Comparison of ENCODE assay signal across 21 cellular contexts in the genomic region with DNA sequence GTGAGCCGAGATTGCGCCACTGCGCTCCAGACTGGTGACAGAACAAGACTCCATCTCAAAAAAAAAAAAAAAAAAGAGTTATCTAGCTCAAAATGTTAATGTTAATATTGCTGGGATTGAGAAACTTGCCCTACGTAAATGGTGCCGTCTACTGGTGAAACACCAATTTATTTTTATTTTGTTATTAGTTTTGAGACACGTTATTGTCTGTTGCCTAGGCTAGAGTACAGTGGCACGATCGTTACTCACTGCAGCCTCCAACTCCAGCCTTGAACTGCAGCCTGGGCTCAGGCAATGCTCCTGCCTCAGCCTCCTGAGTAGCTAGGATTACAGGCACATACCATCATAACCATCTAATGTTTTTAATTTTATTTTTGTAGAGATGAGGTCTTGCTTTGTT.
A peak's percentile ranks its signal among the peaks of the same experiment; 100 is the strongest.
DNase-seq lines count a peak whose midpoint lies in the region; ATAC-seq, FAIRE-seq and TF ChIP-seq lines count a peak whose summit lies in the region.
"Had no signal": no experiment of that assay in that cellular context is flagged by ENCODE, and none has a peak within 500 bp of the region (broad histone marks: within the 10 kb centered on the region; RNA-seq: fewer than 3 reads in every experiment).

No MANE protein-coding gene starts in this region.

- no peaks in the 10 kb centered on the region for H3K79me1 ChIP-seq in IMR-90 (ENCODE audit: low read depth in 1 of 2, low read length in 2 of 2)
- H3K79me1 ChIP-seq in trophoblast cell (ENCODE audit: low read length): no peaks in the 10 kb centered on the region
- H3K79me1 ChIP-seq in mesenchymal stem cell (replicated peaks; ENCODE audit: low read length, poor library complexity, severe bottlenecking): no peaks in the 10 kb centered on the region

- no peak overlapping the region for H2BK15ac ChIP-seq in IMR-90 (ENCODE audit: low read depth, low read length)
- no peak overlapping the region for H2BK15ac ChIP-seq in mesenchymal stem cell (ENCODE audit: low read depth, poor library complexity, severe bottlenecking)

- no peak overlapping the region for H2AK9ac ChIP-seq in IMR-90 (replicated peaks; ENCODE audit: low read depth, low read length, poor library complexity)

- intact Hi-C loops in IMR-90 (cut with micrococcal nuclease): no loop called here

- H3K23ac ChIP-seq in IMR-90 (ENCODE audit: low read depth, low read length) (no peak overlapping the region), trophoblast cell (ENCODE audit: low read length) (no peak overlapping the region), mesenchymal stem cell (ENCODE audit: low read length in 2 of 2) (no peak overlapping the region)

- H3K9me3 ChIP-seq in A549: no peaks in the 10 kb centered on the region
- H3K9me3 ChIP-seq in IMR-90 (ENCODE audit: control insufficient read depth, insufficient read depth, low read length): no peaks in the 10 kb centered on the region
- peaks cover 2% of the 10 kb centered on the region for H3K9me3 ChIP-seq in trophoblast cell (ENCODE audit: insufficient read depth, low read depth, low read length)
- no peaks in the 10 kb centered on the region for H3K9me3 ChIP-seq in mesenchymal stem cell (ENCODE audit: control insufficient read depth, low read length)
- H3K9me3 ChIP-seq in upper lobe of left lung: no peaks in the 10 kb centered on the region
- H3K9me3 ChIP-seq: BE2C, BLaER1, Caco-2 had no signal

- no peak overlapping the region for H3K14ac ChIP-seq in IMR-90 (replicated peaks; ENCODE audit: low read depth, low read length)
- H3K14ac ChIP-seq in trophoblast cell (ENCODE audit: low read length): no peak overlapping the region
- no peak overlapping the region for H3K14ac ChIP-seq in mesenchymal stem cell (ENCODE audit: low read length in 2 of 2)

- no peaks in the 10 kb centered on the region for H3K27me3 Mint-ChIP-seq in chondrocyte (ENCODE audit: low read depth)
- H3K27me3 Mint-ChIP-seq: CD4-positive, alpha-beta T cell had no signal

- H2AK5ac ChIP-seq in IMR-90 (ENCODE audit: low read depth, low read length) (no peak overlapping the region), trophoblast cell (ENCODE audit: low read length) (no peak overlapping the region), mesenchymal stem cell (ENCODE audit: low read length, severe bottlenecking) (no peak overlapping the region)

- H2BK20ac ChIP-seq in IMR-90 (ENCODE audit: low read depth, low read length): no peak overlapping the region

- DNase-seq in A549 (ENCODE audit: low read depth in 1 of 2, low spot score in 1 of 2): peak in 1 of 2 experiments; percentile 62
- no peak for DNase-seq in IMR-90
- no peak for DNase-seq in chondrocyte (ENCODE audit: low spot score)
- DNase-seq in trophoblast cell: peak; percentile 46 to 57
- no peak for DNase-seq in mesenchymal stem cell
- DNase-seq in dedifferentiated amniotic fluid mesenchymal stem cell (ENCODE audit: extremely low spot score): no peak
- DNase-seq in upper lobe of left lung: no peak
- DNase-seq: ACHN; BE2C; C1 segment of cervical spinal cord; Caco-2; Calu3; CD4-positive, alpha-beta T cell; CD8-positive, alpha-beta T cell; DMS79 treated with DMSO at 0.1 percent for 48 hours; GF-D8 had no signal

- H3K4ac ChIP-seq in IMR-90 (ENCODE audit: low read depth, low read length) (0 out of 2 replicates have a peak overlapping the region, but pooled peaks have one; percentile 30), trophoblast cell (ENCODE audit: low read depth, low read length) (no peak overlapping the region), mesenchymal stem cell (ENCODE audit: low read depth in 1 of 2, low read length in 2 of 2) (no peak overlapping the region)

- H3K4me1 ChIP-seq in A549 (peaks cover 64% of the 10 kb centered on the region), IMR-90 (ENCODE audit: control insufficient read depth, insufficient read depth, low read length) (no peaks in the 10 kb centered on the region), trophoblast cell (ENCODE audit: control insufficient read depth in 1 of 2, insufficient read depth in 2 of 2, low read length in 2 of 2) (no peaks in the 10 kb centered on the region), mesenchymal stem cell (ENCODE audit: control insufficient read depth, insufficient read depth, low read depth, low read length) (no peaks in the 10 kb centered on the region), upper lobe of left lung (no peaks in the 10 kb centered on the region)
- H3K4me1 ChIP-seq: BE2C, BLaER1 had no signal

- H4K20me1 ChIP-seq in IMR-90 (ENCODE audit: insufficient read depth, low read length): no peaks in the 10 kb centered on the region
- H4K20me1 ChIP-seq: BLaER1 had no signal

- H3K27ac Mint-ChIP-seq in chondrocyte (ENCODE audit: unreplicated experiment): no peak overlapping the region
- H3K27ac Mint-ChIP-seq: CD4-positive, alpha-beta T cell; CD8-positive, alpha-beta T cell had no signal

- peaks cover 3% of the 10 kb centered on the region; the same call in 1 of the 2 replicates for H3K9me1 ChIP-seq in IMR-90 (ENCODE audit: insufficient read depth, low read length)

- no peak overlapping the region for H4K91ac ChIP-seq in IMR-90 (ENCODE audit: insufficient read depth, low read depth, low read length)
- H4K91ac ChIP-seq in trophoblast cell (ENCODE audit: low read depth, low read length): no peak overlapping the region
- no peak overlapping the region for H4K91ac ChIP-seq in mesenchymal stem cell (ENCODE audit: low read length)

- H3K27ac ChIP-seq in A549 (peak overlapping the region; percentile 34 to 68; a peak in 3 of 6 replicates), IMR-90 (ENCODE audit: insufficient read depth, low read length) (no peak overlapping the region), trophoblast cell (ENCODE audit: low read depth, low read length) (no peak overlapping the region), mesenchymal stem cell (ENCODE audit: low read length, poor library complexity, severe bottlenecking) (no peak overlapping the region), upper lobe of left lung (no peak overlapping the region)
- H3K27ac ChIP-seq: 22Rv1, BLaER1 had no signal

- no TSS peak for BruUV-seq in IMR-90 (replicated peaks; lab: Mats Ljungman, UMichigan)

- no peaks in the 10 kb centered on the region for H3K36me3 ChIP-seq in IMR-90 (ENCODE audit: control insufficient read depth, insufficient read depth, low read length)
- no peaks in the 10 kb centered on the region for H3K36me3 ChIP-seq in trophoblast cell (ENCODE audit: control insufficient read depth in 1 of 2, insufficient read depth in 2 of 2, low read length in 2 of 2)
- H3K36me3 ChIP-seq in mesenchymal stem cell (ENCODE audit: control insufficient read depth in 1 of 2, insufficient read depth in 2 of 2, low read depth in 1 of 2, low read length in 2 of 2): peaks cover 0 to 3% of the 10 kb centered on the region in 2 experiments
- no peaks in the 10 kb centered on the region for H3K36me3 ChIP-seq in upper lobe of left lung
- H3K36me3 ChIP-seq: BE2C, BLaER1 had no signal

- H2BK12ac ChIP-seq in trophoblast cell (ENCODE audit: low read length) (no peak overlapping the region), mesenchymal stem cell (ENCODE audit: low read length in 2 of 2) (no peak overlapping the region)

- no peak for TF ChIP-seq CTCF in A549 (IDR thresholded peaks at IDR 0.05)
- no peak for TF ChIP-seq CTCF in IMR-90 (conservative IDR thresholded peaks at IDR 0.05; ENCODE audit: low read depth, low read length)
- TF ChIP-seq CTCF in chondrocyte (IDR thresholded peaks at IDR 0.05): peak; percentile 10
- no peak for TF ChIP-seq CTCF in upper lobe of left lung (IDR thresholded peaks at IDR 0.05)

- H2BK120ac ChIP-seq in IMR-90 (ENCODE audit: low read depth, low read length) (no peak overlapping the region), trophoblast cell (ENCODE audit: insufficient read depth, low read length, poor library complexity) (no peak overlapping the region), mesenchymal stem cell (ENCODE audit: low read depth, low read length) (no peak overlapping the region)

- dilution Hi-C loops in IMR-90 (cut with HindIII; ENCODE audit: low sequenced_read_pairs, unreplicated experiment): no loop called here

- no peak overlapping the region for H3K9ac ChIP-seq in IMR-90 (ENCODE audit: low read depth, low read length)
- no peak overlapping the region for H3K9ac ChIP-seq in trophoblast cell (ENCODE audit: low read length)
- no peak overlapping the region for H3K9ac ChIP-seq in mesenchymal stem cell (ENCODE audit: low read length)
- H3K9ac ChIP-seq: BLaER1 had no signal

- in situ Hi-C loops in IMR-90 (cut with MboI; ENCODE audit: low sequenced_read_pairs): no loop called here

- no peaks in the 10 kb centered on the region for H3K79me2 ChIP-seq in trophoblast cell (ENCODE audit: control insufficient read depth, insufficient read depth, low read length, poor library complexity)

- TF ChIP-seq EP300 in A549 (IDR thresholded peaks at IDR 0.05) (no peak), upper lobe of left lung (IDR thresholded peaks at IDR 0.05) (no peak)

- H3K9me3 Mint-ChIP-seq in chondrocyte (ENCODE audit: low read depth): no peaks in the 10 kb centered on the region
- H3K9me3 Mint-ChIP-seq: CD4-positive, alpha-beta T cell; CD8-positive, alpha-beta T cell had no signal

- no peak overlapping the region for H3K56ac ChIP-seq in IMR-90 (ENCODE audit: extremely low read depth, insufficient read depth, low read length)

- H3K4me3 ChIP-seq in A549 (no peak overlapping the region), IMR-90 (ENCODE audit: insufficient read depth, low read depth, low read length) (no peak overlapping the region), trophoblast cell (ENCODE audit: low read depth, low read length) (no peak overlapping the region), mesenchymal stem cell (ENCODE audit: insufficient read depth in 1 of 2, low read depth in 1 of 2, low read length in 2 of 2) (no peak overlapping the region), upper lobe of left lung (no peak overlapping the region)
- H3K4me3 ChIP-seq: BLaER1 had no signal

- H3K4me2 ChIP-seq in A549 (peak overlapping the region; percentile 75; the same call in 2 of the 3 replicates), IMR-90 (ENCODE audit: low read depth, low read length) (no peak overlapping the region), trophoblast cell (ENCODE audit: low read length) (no peak overlapping the region), mesenchymal stem cell (ENCODE audit: low read length, poor library complexity, severe bottlenecking) (no peak overlapping the region)
- H3K4me2 ChIP-seq: BLaER1 had no signal

- FAIRE-seq in A549 (lab: Jason Lieb, UNC): no peak
- FAIRE-seq: G401.6, GM12891, GM19239 had no signal

- peaks cover 15% of the 10 kb centered on the region for H3K4me1 Mint-ChIP-seq in chondrocyte (ENCODE audit: low read depth)

- ATAC-seq in A549: peak in 1 of 2 experiments; percentile 78; a peak in 3 of 6 replicates
- ATAC-seq in IMR-90 (ENCODE audit: low read depth): no peak
- ATAC-seq in upper lobe of left lung (ENCODE audit: low FRiP score in 2 of 2): no peak
- ATAC-seq: CD8-positive, alpha-beta T cell had no signal

- no peaks in the 10 kb centered on the region for H3K27me3 ChIP-seq in IMR-90 (ENCODE audit: control insufficient read depth, insufficient read depth, low read length)
- no peaks in the 10 kb centered on the region for H3K27me3 ChIP-seq in trophoblast cell (ENCODE audit: insufficient read depth, low read length)
- no peaks in the 10 kb centered on the region for H3K27me3 ChIP-seq in mesenchymal stem cell (ENCODE audit: control insufficient read depth in 1 of 2, insufficient read depth in 1 of 2, low read length in 2 of 2)
- H3K27me3 ChIP-seq in upper lobe of left lung: no peaks in the 10 kb centered on the region
- H3K27me3 ChIP-seq: BE2C, BLaER1 had no signal

- H3K18ac ChIP-seq in IMR-90 (ENCODE audit: low read depth, low read length) (no peak overlapping the region), trophoblast cell (ENCODE audit: low read length) (no peak overlapping the region), mesenchymal stem cell (ENCODE audit: low read depth in 1 of 2, low read length in 2 of 2) (no peak overlapping the region)

- POLR2A ChIA-PET in A549 (lab: Yijun Ruan, JAX) (no interaction called here), IMR-90 (lab: Charles Lee; ENCODE audit: unreplicated experiment) (interaction anchor here (0.5 kb wide), 1 partner anchor 107 kb away, joined by 3 read pairs; no protein-coding TSS in a partner anchor)

- no peak overlapping the region for H4K12ac ChIP-seq in trophoblast cell (ENCODE audit: low read depth, low read length)

- no peak overlapping the region for H2BK5ac ChIP-seq in IMR-90 (ENCODE audit: low read depth, low read length, poor library complexity, severe bottlenecking)
- no peak overlapping the region for H2BK5ac ChIP-seq in trophoblast cell (ENCODE audit: low read depth, low read length, poor library complexity)
- H2BK5ac ChIP-seq in mesenchymal stem cell (ENCODE audit: low read depth, low read length, poor library complexity, severe bottlenecking): no peak overlapping the region

- CTCF ChIA-PET in A549 (lab: Yijun Ruan, JAX) (interaction anchor here (0.6 to 0.8 kb wide), 2 partner anchors 19 to 199 kb away, joined by 3 read pairs; no protein-coding TSS in a partner anchor), IMR-90 (lab: Yijun Ruan, JAX) (interaction anchor here (0.6 kb wide), 1 partner anchor 11 kb away, joined by 3 read pairs; no protein-coding TSS in a partner anchor)

- H2AFZ ChIP-seq in IMR-90 (replicated peaks; ENCODE audit: low read length, poor library complexity) (no peak overlapping the region), trophoblast cell (ENCODE audit: insufficient read depth, low read length, poor library complexity) (no peak overlapping the region), mesenchymal stem cell (ENCODE audit: low read depth, low read length) (no peak overlapping the region)

- no peak overlapping the region for H4K5ac ChIP-seq in IMR-90 (ENCODE audit: low read depth, low read length)

- no peak for TF ChIP-seq POLR2A in A549 (IDR thresholded peaks at IDR 0.05; ENCODE audit: low read length)
- no peak for TF ChIP-seq POLR2A in IMR-90 (IDR thresholded peaks at IDR 0.05; ENCODE audit: low read depth, low read length)
- no peak for TF ChIP-seq POLR2A in upper lobe of left lung (IDR thresholded peaks at IDR 0.05)

- H3K4me3 Mint-ChIP-seq in chondrocyte (ENCODE audit: unreplicated experiment): no peak overlapping the region
- H3K4me3 Mint-ChIP-seq: CD4-positive, alpha-beta T cell; CD8-positive, alpha-beta T cell had no signal

- H4K8ac ChIP-seq in IMR-90 (ENCODE audit: low read depth in 2 of 2, low read length in 2 of 2) (no peak overlapping the region), trophoblast cell (ENCODE audit: low read depth, low read length) (no peak overlapping the region), mesenchymal stem cell (ENCODE audit: low read length) (no peak overlapping the region)

- TF ChIP-seq RAD21 in A549 (conservative IDR thresholded peaks at IDR 0.05 in 1 of 2, IDR thresholded peaks at IDR 0.05 in 1 of 2) (peak; percentile 12 to 45; a peak in 2 of 5 replicates), IMR-90 (IDR thresholded peaks at IDR 0.05; ENCODE audit: low read length) (no peak)

- no peaks in the 10 kb centered on the region for H3K36me3 Mint-ChIP-seq in chondrocyte (ENCODE audit: low read depth)
- H3K36me3 Mint-ChIP-seq: CD8-positive, alpha-beta T cell had no signal

- WGBS in A549 (ENCODE audit: missing lambda C conversion rate): 57% methylated on average over 8 of the region's 8 CpGs
- no CpG with 5 or more reads among the region's 8 CpGs for WGBS in IMR-90 (ENCODE audit: extremely low coverage in 2 of 2, insufficient read length in 1 of 2), 2 experiments
- WGBS in trophoblast cell (ENCODE audit: extremely low coverage, insufficient coverage, insufficient read length): no CpG with 5 or more reads among the region's 8 CpGs
- 98% methylated on average over 5 of the region's 8 CpGs for WGBS in mesenchymal stem cell
- WGBS in upper lobe of left lung, 2 donors: 90 to 94% methylated on average over 8 of the region's 8 CpGs

Comparison
In these comparisons a context has a peak if more than half of its experiments do, and no peak if none do; other contexts are left out.
1. DNase-seq: peak in trophoblast cell (2 of 2); none in IMR-90 (single experiment), chondrocyte (single experiment), mesenchymal stem cell (single experiment), dedifferentiated amniotic fluid mesenchymal stem cell (single experiment) and upper lobe of left lung (0 of 2).
2. H3K27ac ChIP-seq: peak in A549 (2 of 2); none in IMR-90 (single experiment), trophoblast cell (single experiment), mesenchymal stem cell (single experiment) and upper lobe of left lung (0 of 4).